Comparison of ENCODE assay signal across 8 cellular contexts in the genomic region with DNA sequence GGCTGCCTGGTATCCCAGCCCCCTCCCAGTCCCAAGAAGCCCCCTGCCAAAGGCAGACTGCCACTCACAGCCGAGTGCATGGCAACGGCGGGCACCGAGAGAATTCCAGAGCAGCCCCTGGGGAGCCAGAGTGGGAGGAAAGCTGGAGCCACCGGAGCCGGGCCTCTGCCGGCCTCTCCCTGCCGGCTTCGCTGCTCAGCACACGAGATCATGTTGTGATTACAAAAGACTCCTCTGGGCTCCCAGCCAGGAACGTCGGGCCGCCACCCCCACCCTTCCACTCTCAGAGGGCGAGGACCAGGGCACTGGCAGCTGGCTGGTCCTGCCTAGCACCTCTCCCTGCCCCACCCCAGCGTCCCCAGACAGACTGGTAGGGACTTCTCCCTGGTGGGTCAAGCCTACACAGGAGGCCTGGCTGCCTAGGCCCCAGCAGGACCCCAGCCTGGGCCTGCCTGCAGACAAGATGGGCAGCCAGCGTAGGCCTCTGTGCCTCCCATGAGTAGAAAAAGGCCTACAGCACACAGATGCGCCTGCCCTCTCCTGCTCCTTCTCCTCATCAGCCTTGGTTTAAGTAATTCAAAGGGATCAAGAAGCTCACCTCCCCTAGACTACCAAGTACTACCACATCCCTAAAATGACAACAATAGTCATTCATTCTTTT. TPM values are rescaled to one million over a fixed set of nuclear protein-coding genes. Genes with fewer than 3 reads are reported as not detected.
A peak's percentile ranks its signal among the peaks of the same experiment; 100 is the strongest.
DNase-seq lines count a peak whose midpoint lies in the region; ATAC-seq and TF ChIP-seq lines count a peak whose summit lies in the region.

Gene CCDC9B (minus strand): TSS at position 200 of the 661 bp plus-strand sequence. CDS start 120 bp downstream, at position 80.

- H3K27ac Mint-ChIP-seq in activated T-helper 17 cell treated with anti-CD3 and anti-CD28 coated beads, Interleukin-2, amount 50 U/mL, for 72 hours: no peak within 1 kb of the TSS

- H3K18ac ChIP-seq in trophoblast cell (ENCODE audit: low read length): no peak within 1 kb of the TSS

- no peaks in the 10 kb centered on the region for H3K27me3 ChIP-seq in trophoblast cell (ENCODE audit: insufficient read depth, low read length)

- no peaks in the 10 kb centered on the region for H3K79me2 ChIP-seq in trophoblast cell (ENCODE audit: control insufficient read depth, insufficient read depth, low read length, poor library complexity)

- peaks cover 5% of the 10 kb centered on the region for H3K79me1 ChIP-seq in trophoblast cell (ENCODE audit: low read length)

- H2BK12ac ChIP-seq in trophoblast cell (ENCODE audit: low read length): peak within 1 kb of the TSS; percentile 19

- no peaks in the 10 kb centered on the region for H3K9me3 Mint-ChIP-seq in activated T-helper 17 cell treated with anti-CD3 and anti-CD28 coated beads, Interleukin-2, amount 50 U/mL, for 72 hours

- H3K36me3 Mint-ChIP-seq in activated T-helper 17 cell treated with anti-CD3 and anti-CD28 coated beads, Interleukin-2, amount 50 U/mL, for 72 hours (ENCODE audit: low read depth): no peaks in the 10 kb centered on the region

- H3K14ac ChIP-seq in trophoblast cell (ENCODE audit: low read length): peak within 1 kb of the TSS; percentile 29

- no peak for TF ChIP-seq CTCF in VCaP (conservative IDR thresholded peaks at IDR 0.05)

- WGBS in trophoblast cell (ENCODE audit: extremely low coverage, insufficient coverage, insufficient read length): no CpG with 5 or more reads among the region's 17 CpGs

- peak within 1 kb of the TSS; percentile 97 for H3K27ac ChIP-seq in VCaP
- no peak within 1 kb of the TSS for H3K27ac ChIP-seq in trophoblast cell (ENCODE audit: low read depth, low read length)

- peak; percentile 81 for DNase-seq in COLO829 (ENCODE audit: low spot score)
- peak; percentile 54 for DNase-seq in NCI-H1694 (lab: John Stamatoyannopoulos, UW)
- DNase-seq in glomerular visceral epithelial cell (ENCODE audit: extremely low spot score): peak; percentile 91
- DNase-seq in trophoblast cell: peak in 1 of 2 donors; percentile 31
- DNase-seq in activated CD4-positive, CD25-positive, alpha-beta regulatory T cell treated with anti-CD3 and anti-CD28 coated beads, Interleukin-2, amount 50 U/mL, for 72 hours: no peak

- no peaks in the 10 kb centered on the region for H3K9me3 ChIP-seq in trophoblast cell (ENCODE audit: insufficient read depth, low read depth, low read length)

- H3K36me3 ChIP-seq in trophoblast cell (ENCODE audit: control insufficient read depth in 1 of 2, insufficient read depth in 2 of 2, low read length in 2 of 2): no peaks in the 10 kb centered on the region

- peak within 1 kb of the TSS; percentile 8 for H2BK120ac ChIP-seq in trophoblast cell (ENCODE audit: insufficient read depth, low read length, poor library complexity)

- peak within 1 kb of the TSS; percentile 22 for H2AK5ac ChIP-seq in trophoblast cell (ENCODE audit: low read length)

- H2AFZ ChIP-seq in trophoblast cell (ENCODE audit: insufficient read depth, low read length, poor library complexity): no peak within 1 kb of the TSS

- peak within 1 kb of the TSS; percentile 9 for H4K91ac ChIP-seq in trophoblast cell (ENCODE audit: low read depth, low read length)

- H4K8ac ChIP-seq in trophoblast cell (ENCODE audit: low read depth, low read length): peak within 1 kb of the TSS; percentile 19

- H3K4me1 ChIP-seq in trophoblast cell (ENCODE audit: control insufficient read depth in 1 of 2, insufficient read depth in 2 of 2, low read length in 2 of 2): peaks cover 8 to 9% of the 10 kb centered on the region in 2 experiments

- no peak within 1 kb of the TSS for H3K23ac ChIP-seq in trophoblast cell (ENCODE audit: low read length)

- H3K4me3 Mint-ChIP-seq in activated T-helper 17 cell treated with anti-CD3 and anti-CD28 coated beads, Interleukin-2, amount 50 U/mL, for 72 hours: no peak within 1 kb of the TSS

- no peak within 1 kb of the TSS for H4K12ac ChIP-seq in trophoblast cell (ENCODE audit: low read depth, low read length)

- peaks cover 4% of the 10 kb centered on the region for H3K4me1 Mint-ChIP-seq in activated T-helper 17 cell treated with anti-CD3 and anti-CD28 coated beads, Interleukin-2, amount 50 U/mL, for 72 hours

- no peak within 1 kb of the TSS for H2BK5ac ChIP-seq in trophoblast cell (ENCODE audit: low read depth, low read length, poor library complexity)

- no peak for ATAC-seq in GM21825 (IDR thresholded peaks at IDR 0.05; ENCODE audit: unreplicated experiment)
- no peak for ATAC-seq in activated T-helper 17 cell treated with anti-CD3 and anti-CD28 coated beads, Interleukin-2, amount 50 U/mL, for 72 hours (replicated peaks)

- no peaks in the 10 kb centered on the region for H3K27me3 Mint-ChIP-seq in activated T-helper 17 cell treated with anti-CD3 and anti-CD28 coated beads, Interleukin-2, amount 50 U/mL, for 72 hours

- no peak within 1 kb of the TSS for H3K4me3 ChIP-seq in trophoblast cell (ENCODE audit: low read depth, low read length)

- no peak within 1 kb of the TSS for H3K4ac ChIP-seq in trophoblast cell (ENCODE audit: low read depth, low read length)

- H3K4me2 ChIP-seq in trophoblast cell (ENCODE audit: low read length): no peak within 1 kb of the TSS

- H3K9ac ChIP-seq in trophoblast cell (ENCODE audit: low read length): no peak within 1 kb of the TSS

RNA-seq across cellular contexts. Expression of gene CCDC9B, which starts in this region (rescaled TPM):
- polyA plus RNA-seq in trophoblast cell (2013): 0.15 and 0.31 TPM in 2 replicates
- total RNA-seq in activated T-helper 17 cell treated with anti-CD3 and anti-CD28 coated beads, Interleukin-2, amount 50 U/mL, for 72 hours: 1 to 10 TPM in 1 of 2 donors, under 1 TPM in 1; 0.78 to 2.7 TPM
